Comparison of ENCODE assay signal across 8 cellular contexts in the genomic region with DNA sequence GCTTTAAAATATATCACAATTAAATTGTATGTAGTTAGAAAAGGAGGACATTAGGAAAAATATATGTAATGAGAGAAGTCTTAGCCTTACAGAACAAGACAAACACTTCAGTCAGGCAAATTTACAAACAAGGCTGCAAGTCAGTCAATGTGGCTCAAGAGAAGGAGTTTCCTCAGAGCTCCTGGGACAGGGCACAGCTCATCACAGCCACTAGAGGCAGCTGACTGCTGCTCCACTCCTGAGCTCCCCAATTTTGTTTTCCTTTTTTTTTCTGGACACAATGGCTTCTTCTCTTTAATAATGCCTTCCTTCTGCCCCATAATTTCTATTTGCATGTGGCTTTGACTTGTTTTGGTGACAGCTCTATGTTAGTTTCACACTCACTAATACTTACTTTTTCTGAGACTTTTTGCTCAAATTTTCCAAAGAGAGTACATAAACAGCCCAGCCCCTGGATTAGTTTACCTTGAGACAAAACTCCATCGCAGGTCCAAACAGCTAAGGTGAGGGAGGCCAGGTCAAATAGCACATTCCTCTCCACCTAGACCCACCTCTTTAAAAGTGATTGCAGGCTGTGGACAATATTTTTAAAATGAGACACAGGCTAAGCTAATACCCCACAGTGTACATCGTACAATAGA.
DNase-seq lines count a peak whose midpoint lies in the region; ATAC-seq, FAIRE-seq and TF ChIP-seq lines count a peak whose summit lies in the region.

No MANE protein-coding gene starts in this region.

- H3K36me3 ChIP-seq in KMS-11 (ENCODE audit: insufficient read depth) (no peaks in the 10 kb centered on the region), adipocyte (ENCODE audit: control insufficient read depth, insufficient read depth, low read length, severe bottlenecking) (no peaks in the 10 kb centered on the region), left lung (no peaks in the 10 kb centered on the region)

- no peak for TF ChIP-seq POLR2A in GM12892 (IDR thresholded peaks at IDR 0.05; ENCODE audit: low read depth, low read length)

- FAIRE-seq in GM12892 (lab: Jason Lieb, UNC), result no peak

- peak; percentile 19 for ATAC-seq in left lung
- no peak for ATAC-seq in GM18517 (IDR thresholded peaks at IDR 0.05; ENCODE audit: unreplicated experiment)
- ATAC-seq in activated CD8-positive, alpha-beta T cell treated with anti-CD3 and anti-CD28 coated beads, Interleukin-2, amount 10 ng/mL, durations not matched to agents 7 days and 5 days, result no peak

- H3K27ac ChIP-seq in KMS-11, result no peak overlapping the region
- H3K27ac ChIP-seq in left lung, result no peak overlapping the region

- H3K4me3 ChIP-seq in KMS-11 (IDR thresholded peaks at IDR 0.05; ENCODE audit: insufficient read depth, low read depth, low read length) (no peak overlapping the region), adipocyte (ENCODE audit: low read length) (no peak overlapping the region), left lung (no peak overlapping the region)

- no peak overlapping the region for H3K4me2 ChIP-seq in KMS-11

- no peaks in the 10 kb centered on the region for H3K79me2 ChIP-seq in KMS-11 (ENCODE audit: insufficient read depth, low read depth)

- DNase-seq in Calu3 (peak; percentile 14), adipocyte (ENCODE audit: low read depth) (peak; percentile 52), left lung (no peak), GM12892 (ENCODE audit: insufficient read length) (no peak)
- no peak for DNase-seq in effector CD8-positive, alpha-beta T cell (lab: John Stamatoyannopoulos, UW)
- no peak for DNase-seq in activated CD8-positive, alpha-beta T cell treated with anti-CD3 and anti-CD28 coated beads, Interleukin-2, amount 10 ng/mL, durations not matched to agents 7 days and 5 days

- peaks cover 8% of the 10 kb centered on the region for H3K4me1 Mint-ChIP-seq in Calu3 (ENCODE audit: low read depth, unreplicated experiment)
- no peaks in the 10 kb centered on the region for H3K4me1 Mint-ChIP-seq in activated CD8-positive, alpha-beta T cell treated with anti-CD3 and anti-CD28 coated beads, Interleukin-2, amount 10 ng/mL, durations not matched to agents 7 days and 5 days (ENCODE audit: low read depth)

- no TSS peak for BruUV-seq in Calu3 (replicated peaks; lab: Mats Ljungman, UMichigan)

- POLR2A ChIA-PET in activated CD8-positive, alpha-beta T cell treated with anti-CD3 and anti-CD28 coated beads, Interleukin-2, amount 10 ng/mL, durations not matched to agents 7 days and 5 days (lab: Charles Lee), result no interaction called here

- H3K27me3 ChIP-seq in KMS-11 (ENCODE audit: insufficient read depth, low read depth), result no peaks in the 10 kb centered on the region
- H3K27me3 ChIP-seq in adipocyte (replicated peaks; ENCODE audit: control insufficient read depth, insufficient read depth, low read length), result peaks cover 3% of the 10 kb centered on the region
- H3K27me3 ChIP-seq in left lung, result no peaks in the 10 kb centered on the region

- H3K4me1 ChIP-seq in KMS-11 (ENCODE audit: low read depth, poor library complexity, severe bottlenecking) (peaks cover 6% of the 10 kb centered on the region), adipocyte (ENCODE audit: control insufficient read depth, insufficient read depth, low read length) (no peaks in the 10 kb centered on the region), left lung (no peaks in the 10 kb centered on the region)

- no peaks in the 10 kb centered on the region for H3K9me3 Mint-ChIP-seq in Calu3 (ENCODE audit: low read depth, unreplicated experiment)
- H3K9me3 Mint-ChIP-seq in activated CD8-positive, alpha-beta T cell treated with anti-CD3 and anti-CD28 coated beads, Interleukin-2, amount 10 ng/mL, durations not matched to agents 7 days and 5 days (ENCODE audit: insufficient read depth), result peaks cover 15% of the 10 kb centered on the region

- H3K9ac ChIP-seq in KMS-11 (no peak overlapping the region), adipocyte (ENCODE audit: low read length) (no peak overlapping the region)

- no peaks in the 10 kb centered on the region for H3K27me3 Mint-ChIP-seq in Calu3 (ENCODE audit: unreplicated experiment)
- no peaks in the 10 kb centered on the region for H3K27me3 Mint-ChIP-seq in activated CD8-positive, alpha-beta T cell treated with anti-CD3 and anti-CD28 coated beads, Interleukin-2, amount 10 ng/mL, durations not matched to agents 7 days and 5 days (ENCODE audit: low read depth)

- H2AFZ ChIP-seq in KMS-11 (ENCODE audit: low read depth), result no peak overlapping the region

- intact Hi-C loops in Calu3 (cut with micrococcal nuclease; ENCODE audit: unreplicated experiment), result no loop called here
- intact Hi-C loops in left lung (cut with DNase I), result no loop called here

- H3K9me3 ChIP-seq in adipocyte (ENCODE audit: control insufficient read depth, low read length) (no peaks in the 10 kb centered on the region), left lung (no peaks in the 10 kb centered on the region)

- H3K27ac Mint-ChIP-seq in Calu3 (ENCODE audit: unreplicated experiment), result no peak overlapping the region
- no peak overlapping the region for H3K27ac Mint-ChIP-seq in activated CD8-positive, alpha-beta T cell treated with anti-CD3 and anti-CD28 coated beads, Interleukin-2, amount 10 ng/mL, durations not matched to agents 7 days and 5 days

- no peaks in the 10 kb centered on the region for H4K20me1 ChIP-seq in KMS-11 (ENCODE audit: insufficient read depth)

- CTCF ChIA-PET in Calu3 (lab: Charles Lee), result interaction anchor here (0.7 kb wide), 1 partner anchor 112 kb away, joined by 3 read pairs; no protein-coding TSS in a partner anchor
- CTCF ChIA-PET in activated CD8-positive, alpha-beta T cell treated with anti-CD3 and anti-CD28 coated beads, Interleukin-2, amount 10 ng/mL, durations not matched to agents 7 days and 5 days (lab: Charles Lee), result interaction anchor here (0.7 kb wide), 1 partner anchor 129 kb away, joined by 4 read pairs; no protein-coding TSS in a partner anchor

- TF ChIP-seq CTCF in Calu3 (IDR thresholded peaks at IDR 0.05; ENCODE audit: unreplicated experiment) (no peak), KMS-11 (conservative IDR thresholded peaks at IDR 0.05; ENCODE audit: low read depth, low read length) (peak; percentile 26), left lung (IDR thresholded peaks at IDR 0.05) (no peak)

- H3K4me3 Mint-ChIP-seq in Calu3 (ENCODE audit: low read depth, unreplicated experiment), result no peak overlapping the region
- H3K4me3 Mint-ChIP-seq in activated CD8-positive, alpha-beta T cell treated with anti-CD3 and anti-CD28 coated beads, Interleukin-2, amount 10 ng/mL, durations not matched to agents 7 days and 5 days, result no peak overlapping the region

- H3K36me3 Mint-ChIP-seq in Calu3 (ENCODE audit: insufficient read depth, unreplicated experiment), result peaks cover 6% of the 10 kb centered on the region
- no peaks in the 10 kb centered on the region for H3K36me3 Mint-ChIP-seq in activated CD8-positive, alpha-beta T cell treated with anti-CD3 and anti-CD28 coated beads, Interleukin-2, amount 10 ng/mL, durations not matched to agents 7 days and 5 days (ENCODE audit: low read depth)

Comparison
In these comparisons a context has a peak if more than half of its experiments do, and no peak if none do; other contexts are left out.
1. DNase-seq: peak in Calu3 (single experiment) and adipocyte (single experiment); none in left lung (0 of 2), effector CD8-positive, alpha-beta T cell (single experiment), GM12892 (single experiment) and activated CD8-positive, alpha-beta T cell treated with anti-CD3 and anti-CD28 coated beads, Interleukin-2, amount 10 ng/mL, durations not matched to agents 7 days and 5 days (single experiment).